In the genomic region with DNA sequence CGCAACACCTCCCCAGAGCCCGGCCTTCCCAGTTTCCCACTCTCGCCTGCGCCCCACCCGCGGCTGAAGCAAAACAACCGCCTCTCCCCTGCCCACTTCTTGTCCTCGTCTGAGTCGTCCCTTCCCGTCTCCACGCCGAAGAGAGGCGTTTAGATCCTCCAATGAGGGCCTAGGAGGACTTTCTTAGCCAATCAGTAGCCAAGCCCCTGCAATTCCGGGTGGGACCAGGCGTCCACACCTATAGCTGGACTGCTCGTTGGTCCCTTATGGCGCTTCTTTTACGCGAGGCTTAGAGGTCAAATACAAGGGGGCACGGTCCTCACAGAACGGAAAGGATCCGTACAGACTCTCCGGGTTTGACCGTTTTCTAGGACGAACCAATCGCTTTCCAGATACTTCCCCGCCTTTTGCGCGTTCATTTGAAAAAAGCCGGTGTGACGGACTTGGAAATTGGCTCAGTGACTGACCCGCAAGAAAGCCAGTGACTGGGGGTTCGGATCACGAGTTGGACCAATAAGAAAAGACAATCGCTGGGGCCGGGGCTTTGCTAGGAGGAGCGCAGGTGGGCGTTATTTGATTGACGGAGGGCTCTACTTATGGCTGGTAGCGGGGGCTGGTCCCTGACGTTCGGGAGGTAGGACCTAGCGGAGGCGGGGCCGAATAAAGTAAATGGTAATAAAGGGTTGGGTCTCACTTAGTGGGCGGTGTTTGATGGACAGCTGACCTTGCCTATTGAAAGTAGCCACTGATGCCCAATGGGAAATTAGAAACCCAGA, we compare ENCODE assay signal across 8 cellular contexts. TPM values are rescaled to one million over a fixed set of nuclear protein-coding genes. Genes with fewer than 3 reads are reported as not detected.
DNase-seq lines count a peak whose midpoint lies in the region; ATAC-seq and TF ChIP-seq lines count a peak whose summit lies in the region.

No MANE protein-coding gene starts in this region.

- peaks cover 32% of the 10 kb centered on the region for H4K20me1 ChIP-seq in PC-9 (ENCODE audit: insufficient read depth)

- 0% methylated on average over 46 of the region's 46 CpGs for WGBS in esophagus, 2 donors

- H3K36me3 ChIP-seq in PC-9 (ENCODE audit: low read depth), result no peaks in the 10 kb centered on the region; the same call in 1 of the 2 replicates
- no peaks in the 10 kb centered on the region for H3K36me3 ChIP-seq in esophagus (ENCODE audit: control insufficient read depth in 2 of 2, insufficient read depth in 2 of 2, low read length in 1 of 2)
- no peaks in the 10 kb centered on the region for H3K36me3 ChIP-seq in mucosa of rectum (ENCODE audit: control insufficient read depth in 2 of 2, insufficient read depth in 2 of 2, low read length in 2 of 2)

- in situ Hi-C loops in KBM-7 (cut with MboI; ENCODE audit: low pct_unique_long_range_greater_than_20kb, low sequenced_read_pairs), result no loop called here

- intact Hi-C loops in PC-9 (cut with micrococcal nuclease; ENCODE audit: unreplicated experiment), result loop anchor here (1.0 to 2.0 kb wide), 3 partner anchors 31 to 81 kb away; no protein-coding TSS in a partner anchor

- H3K9me2 ChIP-seq in PC-9 (ENCODE audit: insufficient read depth), result no peaks in the 10 kb centered on the region

- CTCF ChIA-PET in PC-9 (lab: Charles Lee), result no interaction called here

- H2AFZ ChIP-seq in PC-9, result peak overlapping the region; percentile 80

- no peak for TF ChIP-seq CTCF in PC-9 (conservative IDR thresholded peaks at IDR 0.05)

- H3K27me3 ChIP-seq in PC-9 (ENCODE audit: insufficient read depth, low read depth) (no peaks in the 10 kb centered on the region), esophagus (ENCODE audit: control insufficient read depth in 1 of 2, insufficient read depth in 2 of 2, low read length in 2 of 2) (no peaks in the 10 kb centered on the region), mucosa of rectum (ENCODE audit: control insufficient read depth in 2 of 2, insufficient read depth in 2 of 2, low read length in 2 of 2) (no peaks in the 10 kb centered on the region)

- H3F3A ChIP-seq in PC-9 (ENCODE audit: insufficient read depth, low read depth), result peaks cover 10% of the 10 kb centered on the region; the same call in 1 of the 2 replicates

- peak; percentile 100 for DNase-seq in DMS53 (lab: John Stamatoyannopoulos, UW)
- DNase-seq in KBM-7, result peak; percentile 100
- DNase-seq in PC-9, result peak; percentile 99 to 100
- peak; percentile 95 for DNase-seq in activated T-cell treated with anti-CD3 and anti-CD28 coated beads, Interleukin-2, amount 50 U/mL, for 48 hours
- peak; percentile 91 to 96 for DNase-seq in stimulated activated CD8-positive, alpha-beta memory T cell treated with anti-CD3 and anti-CD28 coated beads, Interleukin-4, amount 100 ng/mL, for 4 hours (ENCODE audit: low read depth in 2 of 2, low spot score in 1 of 2)

- peak overlapping the region; percentile 94 for H3K4me2 ChIP-seq in PC-9

- H3K4me1 ChIP-seq in PC-9 (replicated peaks; ENCODE audit: insufficient read depth), result peaks cover 29% of the 10 kb centered on the region
- H3K4me1 ChIP-seq in esophagus (ENCODE audit: control insufficient read depth in 2 of 2, insufficient read depth in 2 of 2, low read length in 1 of 2), result peaks cover 0 to 3% of the 10 kb centered on the region in 2 donors
- H3K4me1 ChIP-seq in mucosa of rectum (ENCODE audit: control insufficient read depth in 2 of 2, insufficient read depth in 2 of 2, low read length in 2 of 2), result peaks cover 5 to 17% of the 10 kb centered on the region in 2 donors

- H3K79me2 ChIP-seq in PC-9 (ENCODE audit: low read depth), result peaks cover 43% of the 10 kb centered on the region

- H3K9ac ChIP-seq in mucosa of rectum (ENCODE audit: low read depth in 1 of 2, low read length in 2 of 2), result peak overlapping the region; percentile 83 to 95

- H3K27ac ChIP-seq in PC-9 (peak overlapping the region; percentile 84), esophagus (ENCODE audit: low read depth in 2 of 2, low read length in 1 of 2) (peak overlapping the region; percentile 92 to 100), mucosa of rectum (ENCODE audit: low read depth in 2 of 2, low read length in 2 of 2) (peak overlapping the region; percentile 99)

- ATAC-seq in GM21723 (IDR thresholded peaks at IDR 0.05; ENCODE audit: unreplicated experiment), result peak; percentile 81

- H3K9me3 ChIP-seq in PC-9 (ENCODE audit: insufficient read depth, low read depth) (no peaks in the 10 kb centered on the region), esophagus (ENCODE audit: control insufficient read depth in 2 of 2, insufficient read depth in 1 of 2, low read depth in 1 of 2, low read length in 1 of 2) (no peaks in the 10 kb centered on the region), mucosa of rectum (ENCODE audit: control insufficient read depth in 2 of 2, low read length in 2 of 2) (no peaks in the 10 kb centered on the region)

- POLR2A ChIA-PET in PC-9 (lab: Charles Lee; ENCODE audit: unreplicated experiment), result interaction anchor here (0.5 to 0.9 kb wide), 16 partner anchors 10 to 1867 kb away, joined by 3 to 30 read pairs (median 6); partner anchors contain the start of gene THADA

- H3K4me3 ChIP-seq in PC-9 (peak overlapping the region; percentile 57), esophagus (ENCODE audit: low read depth in 1 of 2, low read length in 2 of 2) (peak overlapping the region; percentile 49 to 62), mucosa of rectum (ENCODE audit: low read length in 2 of 2) (peak overlapping the region; percentile 87 to 89)

- TSS peak; percentile 8 for BruUV-seq in PC-9 (replicated peaks; lab: Mats Ljungman, UMichigan)

RNA-seq across cellular contexts. Expression of gene PPM1B, which starts 0.6 kb away (rescaled TPM):
- 42.3 and 45.0 TPM in 2 replicates for total RNA-seq in PC-9 (2021)
- polyA plus RNA-seq in esophagus, result 10 to 100 TPM; 16.9 to 17.6 TPM

Comparison
In these comparisons a context has a peak if more than half of its experiments do, and no peak if none do; other contexts are left out.
1. Peak in every context shown above with its lines: DNase-seq, ATAC-seq, H3K4me3 ChIP-seq and H3K27ac ChIP-seq.